In the genomic region with DNA sequence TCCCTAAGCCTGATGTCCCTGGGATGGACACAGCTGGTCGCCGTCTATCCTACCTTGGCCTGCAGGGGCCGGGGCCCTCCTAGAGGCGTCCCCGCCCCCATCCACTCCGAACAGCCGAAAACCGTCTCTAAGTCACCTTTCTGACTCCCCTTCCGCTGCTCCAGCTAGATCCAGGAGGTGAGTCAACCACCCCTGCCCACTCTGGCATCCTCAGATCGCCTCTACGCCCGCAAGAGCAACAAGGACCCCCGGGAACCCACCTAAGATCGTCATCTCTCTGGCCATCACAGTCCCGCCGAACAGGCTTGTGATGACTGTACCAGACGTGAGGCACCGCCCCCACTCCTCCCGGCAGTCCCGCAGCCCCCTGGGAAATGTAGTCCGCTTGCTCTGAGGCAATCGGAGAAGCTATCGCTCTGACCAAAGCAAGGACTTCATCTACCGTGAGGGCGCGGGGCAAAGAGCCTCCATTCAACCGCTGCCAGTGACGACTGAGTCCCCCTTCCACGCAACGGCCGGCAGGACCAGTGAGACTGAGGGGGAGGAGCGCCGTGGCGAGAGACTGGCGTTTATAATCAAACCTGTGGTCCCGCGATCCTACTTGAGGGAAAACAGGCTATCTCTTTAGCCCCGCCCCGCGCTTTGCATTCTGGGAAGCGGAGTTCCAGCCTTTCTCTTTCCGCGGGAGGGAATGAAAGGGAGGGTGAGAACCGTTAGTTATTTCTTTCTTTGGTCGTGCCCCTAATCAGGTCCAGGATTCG, we compare ENCODE assay signal across 8 cellular contexts. TPM values are rescaled to one million over a fixed set of nuclear protein-coding genes. Genes with fewer than 3 reads are reported as not detected.
DNase-seq lines count a peak whose midpoint lies in the region; ATAC-seq and TF ChIP-seq lines count a peak whose summit lies in the region.

Gene HSPA13 (minus strand): TSS at position 312 of the 761 bp plus-strand sequence. CDS start 27 bp downstream, at position 285.

- DNase-seq in NCI-H2029 (lab: John Stamatoyannopoulos, UW) (peak; percentile 99), T1000 (lab: John Stamatoyannopoulos, UW) (peak; percentile 95), astrocyte of the hippocampus (ENCODE audit: low read depth, low spot score) (peak; percentile 100), hepatic stellate cell (ENCODE audit: low spot score) (peak; percentile 92), aorta (peak; percentile 100)

- H3K4me3 ChIP-seq in rectal smooth muscle tissue (ENCODE audit: low read length) = peak within 1 kb of the TSS; percentile 94
- peak within 1 kb of the TSS; percentile 69 to 71 for H3K4me3 ChIP-seq in aorta (ENCODE audit: low read length in 2 of 2)

- WGBS in aorta, 2 donors = 0% methylated on average over 46 of the region's 46 CpGs

- no peaks in the 10 kb centered on the region for H3K36me3 ChIP-seq in rectal smooth muscle tissue (ENCODE audit: control insufficient read depth, insufficient read depth, low read length)
- peaks cover 0 to under 1% of the 10 kb centered on the region in 2 donors for H3K36me3 ChIP-seq in aorta (ENCODE audit: control insufficient read depth in 1 of 2, insufficient read depth in 2 of 2, low read length in 1 of 2)

- intact Hi-C loops in aorta (cut with DNase I) = loop anchor here in 1 of 2 donors (5.0 kb wide), 1 partner anchor 749 kb away; no protein-coding TSS in a partner anchor

- peak within 1 kb of the TSS; percentile 91 for H3K27ac ChIP-seq in rectal smooth muscle tissue (ENCODE audit: low read depth, low read length)
- peak within 1 kb of the TSS; percentile 36 to 89 for H3K27ac ChIP-seq in aorta (ENCODE audit: low read depth in 1 of 2, low read length in 2 of 2)

- H3K9ac ChIP-seq in rectal smooth muscle tissue (ENCODE audit: low read length) = peak within 1 kb of the TSS; percentile 68

- H3K4me1 ChIP-seq in rectal smooth muscle tissue (ENCODE audit: control insufficient read depth, insufficient read depth, low read length) (peaks cover 18% of the 10 kb centered on the region), aorta (ENCODE audit: control insufficient read depth in 1 of 2, insufficient read depth in 2 of 2, low read length in 2 of 2) (peaks cover 0 to 2% of the 10 kb centered on the region in 2 donors)

- H3K27me3 ChIP-seq in rectal smooth muscle tissue (ENCODE audit: control insufficient read depth, insufficient read depth, low read length) = no peaks in the 10 kb centered on the region
- H3K27me3 ChIP-seq in aorta (ENCODE audit: control insufficient read depth in 1 of 2, insufficient read depth in 2 of 2, low read length in 1 of 2) = no peaks in the 10 kb centered on the region

- peak; percentile 79 for TF ChIP-seq POLR2A in GM18505 (IDR thresholded peaks at IDR 0.05; ENCODE audit: borderline replicate concordance, extremely low read depth, insufficient read depth, insufficient read length)

- peak; percentile 98 for ATAC-seq in GM18505 (IDR thresholded peaks at IDR 0.05; ENCODE audit: unreplicated experiment)
- ATAC-seq in HG02973 (IDR thresholded peaks at IDR 0.05; ENCODE audit: unreplicated experiment) = peak; percentile 98
- ATAC-seq in aorta (ENCODE audit: low FRiP score) = peak; percentile 100

- no peaks in the 10 kb centered on the region for H3K9me3 ChIP-seq in aorta (ENCODE audit: control insufficient read depth, low read length)

RNA-seq across cellular contexts. Expression of gene HSPA13, which starts in this region (rescaled TPM):
- total RNA-seq in aorta = 10 to 100 TPM; 28.4 to 36.5 TPM
- polyA plus RNA-seq in aorta = 10 to 100 TPM in 1 of 2 donors, 1 to 10 TPM in 1; 9.1 to 12.3 TPM

Comparison
In these comparisons a context has a peak if more than half of its experiments do, and no peak if none do; other contexts are left out.
1. Peak in every context shown above with its lines: DNase-seq, ATAC-seq, H3K4me3 ChIP-seq and H3K27ac ChIP-seq.